Comparison of ENCODE assay signal across 17 cellular contexts in genomic region chr11:86185346-86185745, GRCh38. TPM values are rescaled to one million over a fixed set of nuclear protein-coding genes. Genes with fewer than 3 reads are reported as not detected.
A peak's percentile ranks its signal among the peaks of the same experiment; 100 is the strongest.
DNase-seq lines count a peak whose midpoint lies in the region; ATAC-seq, FAIRE-seq and TF ChIP-seq lines count a peak whose summit lies in the region.
"Had no signal": no experiment of that assay in that cellular context is flagged by ENCODE, and none has a peak within 500 bp of the region (broad histone marks: within the 10 kb centered on the region; RNA-seq: fewer than 3 reads in every experiment).

No MANE protein-coding gene starts in this region.

- no peak for ATAC-seq in GM21381 (IDR thresholded peaks at IDR 0.05; ENCODE audit: unreplicated experiment)
- ATAC-seq: A549, GM12878 had no signal

- peaks cover 9% of the 10 kb centered on the region for H3K4me1 Mint-ChIP-seq in Calu3 (ENCODE audit: low read depth, unreplicated experiment)
- H3K4me1 Mint-ChIP-seq: IgD-negative memory B cell had no signal

- no peaks in the 10 kb centered on the region for H3K27me3 Mint-ChIP-seq in Calu3 (ENCODE audit: unreplicated experiment)
- H3K27me3 Mint-ChIP-seq: CD4-positive, alpha-beta memory T cell; IgD-negative memory B cell had no signal

- CTCF ChIA-PET in Calu3 (lab: Charles Lee) = no interaction called here

- H3K4me2 ChIP-seq in KMS-11 = peak overlapping the region; percentile 62; the same call in 1 of the 2 replicates
- H3K4me2 ChIP-seq: A549 had no signal

- H3K27ac Mint-ChIP-seq in Calu3 (ENCODE audit: unreplicated experiment) = peak overlapping the region; percentile 54
- H3K27ac Mint-ChIP-seq: CD4-positive, alpha-beta memory T cell; IgD-negative memory B cell had no signal

- H3K27me3 ChIP-seq in KMS-11 (ENCODE audit: insufficient read depth, low read depth) (no peaks in the 10 kb centered on the region), left ventricle myocardium inferior (ENCODE audit: low read depth) (no peaks in the 10 kb centered on the region), skeletal muscle tissue (ENCODE audit: control insufficient read depth in 3 of 3, insufficient read depth in 3 of 3, low read length in 3 of 3) (no peaks in the 10 kb centered on the region)
- H3K27me3 ChIP-seq: BE2C had no signal

- H3K36me3 ChIP-seq in KMS-11 (ENCODE audit: insufficient read depth) (no peaks in the 10 kb centered on the region), left ventricle myocardium inferior (no peaks in the 10 kb centered on the region), skeletal muscle tissue (ENCODE audit: control insufficient read depth in 3 of 3, insufficient read depth in 3 of 3, low read length in 3 of 3) (no peaks in the 10 kb centered on the region)
- H3K36me3 ChIP-seq: BE2C, HAP-1 had no signal

- H3K36me3 Mint-ChIP-seq in Calu3 (ENCODE audit: insufficient read depth, unreplicated experiment) = no peaks in the 10 kb centered on the region
- H3K36me3 Mint-ChIP-seq: CD4-positive, alpha-beta memory T cell had no signal

- H3K27ac ChIP-seq in KMS-11 (peak overlapping the region; percentile 86; the same call in 1 of the 2 replicates), left ventricle myocardium inferior (replicated peaks) (peak overlapping the region; percentile 51), skeletal muscle tissue (ENCODE audit: low read depth, low read length) (peak overlapping the region; percentile 1)
- H3K27ac ChIP-seq: A549, C4-2B had no signal

- H3K79me2 ChIP-seq in KMS-11 (ENCODE audit: insufficient read depth, low read depth) = no peaks in the 10 kb centered on the region

- no peaks in the 10 kb centered on the region for H4K20me1 ChIP-seq in KMS-11 (ENCODE audit: insufficient read depth)

- intact Hi-C loops in Calu3 (cut with micrococcal nuclease; ENCODE audit: unreplicated experiment) (no loop called here), left ventricle myocardium inferior (cut with micrococcal nuclease) (no loop called here)

- peaks cover 51% of the 10 kb centered on the region for H3K4me1 ChIP-seq in KMS-11 (ENCODE audit: low read depth, poor library complexity, severe bottlenecking)
- H3K4me1 ChIP-seq in left ventricle myocardium inferior = peaks cover 38% of the 10 kb centered on the region
- peaks cover 0 to 11% (median 7%) of the 10 kb centered on the region in 3 donors for H3K4me1 ChIP-seq in skeletal muscle tissue (ENCODE audit: control insufficient read depth in 3 of 3, insufficient read depth in 3 of 3, low read length in 3 of 3)
- H3K4me1 ChIP-seq: BE2C, HAP-1 had no signal

- BruUV-seq in Calu3 (replicated peaks; lab: Mats Ljungman, UMichigan) = no TSS peak

- DNase-seq in Calu3 (no peak), left ventricle myocardium inferior (no peak), D721Med (ENCODE audit: insufficient read length, low spot score) (no peak)
- DNase-seq: BE2C; CD4-positive, alpha-beta memory T cell; COR-L47; DMS79 had no signal

- no peak overlapping the region for H3K9ac ChIP-seq in KMS-11
- H3K9ac ChIP-seq in skeletal muscle tissue (ENCODE audit: low read depth in 1 of 3, low read length in 3 of 3) = no peak overlapping the region

- no peaks in the 10 kb centered on the region for H3K9me3 Mint-ChIP-seq in Calu3 (ENCODE audit: low read depth, unreplicated experiment)
- H3K9me3 Mint-ChIP-seq: CD4-positive, alpha-beta memory T cell; IgD-negative memory B cell had no signal

- no peak overlapping the region for H2AFZ ChIP-seq in KMS-11 (ENCODE audit: low read depth)

- no peak for FAIRE-seq in D721Med (lab: Jason Lieb, UNC)
- FAIRE-seq: A549, GM12878, GM18507, H1 had no signal

- H3K9me3 ChIP-seq in left ventricle myocardium inferior (replicated peaks) = no peaks in the 10 kb centered on the region
- no peaks in the 10 kb centered on the region for H3K9me3 ChIP-seq in skeletal muscle tissue (ENCODE audit: control insufficient read depth in 3 of 3, low read length in 3 of 3)
- H3K9me3 ChIP-seq: A549, BE2C, HAP-1 had no signal

- H3K4me3 ChIP-seq in KMS-11 (IDR thresholded peaks at IDR 0.05; ENCODE audit: insufficient read depth, low read depth, low read length) = no peak overlapping the region
- H3K4me3 ChIP-seq in left ventricle myocardium inferior = no peak overlapping the region
- no peak overlapping the region for H3K4me3 ChIP-seq in skeletal muscle tissue (ENCODE audit: low read length in 3 of 3)
- H3K4me3 ChIP-seq: A549, GM12878, HAP-1 had no signal

- H3K4me3 Mint-ChIP-seq in Calu3 (ENCODE audit: low read depth, unreplicated experiment) = no peak overlapping the region
- H3K4me3 Mint-ChIP-seq: CD4-positive, alpha-beta memory T cell; IgD-negative memory B cell had no signal

- no peak for TF ChIP-seq CTCF in Calu3 (IDR thresholded peaks at IDR 0.05; ENCODE audit: unreplicated experiment)
- no peak for TF ChIP-seq CTCF in KMS-11 (conservative IDR thresholded peaks at IDR 0.05; ENCODE audit: low read depth, low read length)
- TF ChIP-seq CTCF in left ventricle myocardium inferior (IDR thresholded peaks at IDR 0.05; ENCODE audit: borderline replicate concordance) = no peak
- TF ChIP-seq CTCF in D721Med (IDR thresholded peaks at IDR 0.05; ENCODE audit: insufficient read depth, missing control alignments) = no peak

RNA-seq across cellular contexts. Expression of gene EED, which starts 59.2 kb away (rescaled TPM):
- total RNA-seq in Calu3 (2022) (24.2 and 24.4 TPM in 2 replicates), left ventricle myocardium inferior (13.1 TPM), skeletal muscle tissue (23.5 TPM)

Comparison
In these comparisons a context has a peak if more than half of its experiments do, and no peak if none do; other contexts are left out.
1. H3K27ac ChIP-seq: peak in every context shown above with its lines; median percentile 86 in KMS-11; 51 in left ventricle myocardium inferior; 1 in skeletal muscle tissue.